In the genomic region with DNA sequence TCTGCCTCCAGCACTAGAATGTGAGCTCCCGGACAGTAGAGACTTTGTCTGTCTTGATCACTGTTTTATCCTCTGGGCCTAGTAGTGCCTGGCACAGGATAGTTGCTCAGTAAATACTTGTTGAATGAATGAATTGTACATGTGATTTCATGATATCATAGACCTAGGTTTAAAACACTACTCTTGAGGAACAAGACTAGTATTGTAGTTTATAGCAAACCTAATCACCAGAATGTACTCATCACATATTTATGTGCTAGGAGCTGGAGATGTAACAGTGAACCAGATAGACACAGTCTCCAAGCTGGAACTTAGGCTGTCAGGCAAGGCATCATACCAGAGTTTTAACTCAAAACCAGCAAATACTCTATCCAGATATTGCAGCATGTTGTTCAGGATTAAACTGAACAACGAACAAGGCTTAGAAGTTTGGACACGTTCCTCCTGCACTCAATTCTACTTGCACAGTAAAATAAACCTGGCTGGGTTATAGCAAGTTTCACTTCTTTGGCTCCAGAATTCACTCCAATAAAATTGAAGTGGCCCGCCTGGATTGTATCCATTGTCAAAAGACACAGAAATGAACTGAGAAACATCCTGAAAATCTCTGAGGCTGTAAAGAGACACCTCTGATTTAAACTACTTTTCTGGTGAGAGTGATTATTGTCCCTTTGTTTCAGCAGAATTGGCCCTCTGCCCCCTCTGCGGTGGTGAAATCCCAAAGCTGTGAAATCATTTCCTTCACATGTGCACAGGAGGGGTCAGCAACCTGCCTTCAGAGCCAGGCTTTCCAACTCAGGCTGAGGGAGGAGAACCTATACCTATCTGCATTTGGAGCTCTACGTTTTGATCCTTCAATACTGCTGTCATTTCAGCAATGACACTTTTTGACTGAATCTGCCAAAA, we compare ENCODE assay signal across 8 cellular contexts. TPM values are rescaled to one million over a fixed set of nuclear protein-coding genes. Genes with fewer than 3 reads are reported as not detected.
A peak's percentile ranks its signal among the peaks of the same experiment; 100 is the strongest.
DNase-seq lines count a peak whose midpoint lies in the region; ATAC-seq, FAIRE-seq and TF ChIP-seq lines count a peak whose summit lies in the region.
"Had no signal": no experiment of that assay in that cellular context is flagged by ENCODE, and none has a peak within 500 bp of the region (broad histone marks: within the 10 kb centered on the region; RNA-seq: fewer than 3 reads in every experiment).

No MANE protein-coding gene starts in this region.

- H3K4me1 ChIP-seq in thyroid gland: peaks cover 35 to 56% of the 10 kb centered on the region in 2 donors
- H3K4me1 ChIP-seq: HAP-1 had no signal

- FAIRE-seq in bronchial epithelial cell (lab: Jason Lieb, UNC): no peak

- H3K4me3 ChIP-seq in bronchial epithelial cell (ENCODE audit: low read depth, low read length): no peak overlapping the region
- no peak overlapping the region for H3K4me3 ChIP-seq in thyroid gland (replicated peaks in 1 of 3)
- H3K4me3 ChIP-seq: HAP-1 had no signal

- H3K27ac ChIP-seq in thyroid gland: peak overlapping the region; percentile 74 to 91 (median 79)

- H3K4me1 Mint-ChIP-seq in stimulated activated naive CD8-positive, alpha-beta T cell treated with anti-CD3 and anti-CD28 coated beads, Interleukin-15, amount 100 ng/mL, for 72 hours: peaks cover 92% of the 10 kb centered on the region

- TF ChIP-seq POLR2A in thyroid gland (IDR thresholded peaks at IDR 0.05): no peak

- H3K36me3 ChIP-seq in bronchial epithelial cell (ENCODE audit: control insufficient read depth, insufficient read depth, low read length): no peaks in the 10 kb centered on the region
- no peaks in the 10 kb centered on the region for H3K36me3 ChIP-seq in thyroid gland
- H3K36me3 ChIP-seq: HAP-1 had no signal

- WGBS in thyroid gland, 2 donors: 37 to 41% methylated on average over 6 of the region's 6 CpGs

- H3K27ac Mint-ChIP-seq in stimulated activated naive CD8-positive, alpha-beta T cell treated with anti-CD3 and anti-CD28 coated beads, Interleukin-15, amount 100 ng/mL, for 72 hours: peak overlapping the region in 1 of 2 donors; percentile 74

- H3K27me3 ChIP-seq in bronchial epithelial cell (ENCODE audit: control insufficient read depth, insufficient read depth, low read length) (no peaks in the 10 kb centered on the region), thyroid gland (no peaks in the 10 kb centered on the region)

- TF ChIP-seq CTCF in bronchial epithelial cell (IDR thresholded peaks at IDR 0.05; ENCODE audit: insufficient read depth, low read length, severe bottlenecking) (no peak), thyroid gland (IDR thresholded peaks at IDR 0.05) (no peak)

- intact Hi-C loops in thyroid gland (cut with DNase I): no loop called here

- peak overlapping the region in 1 of 2 donors; percentile 29 for H3K4me3 Mint-ChIP-seq in stimulated activated naive CD8-positive, alpha-beta T cell treated with anti-CD3 and anti-CD28 coated beads, Interleukin-15, amount 100 ng/mL, for 72 hours

- DNase-seq in LHCN-M2 (ENCODE audit: low read depth) (peak; percentile 60), bronchial epithelial cell (ENCODE audit: low read depth) (peak; percentile 55), kidney tubule cell (ENCODE audit: low spot score) (peak; percentile 74), thyroid gland (peak; percentile 61 to 65), NCI-H2107 (lab: John Stamatoyannopoulos, UW) (no peak), DMS153 treated with DMSO at 0.1 percent for 48 hours (lab: John Stamatoyannopoulos, UW; ENCODE audit: unreplicated experiment) (no peak)
- no peak for DNase-seq in stimulated activated naive CD8-positive, alpha-beta T cell treated with anti-CD3 and anti-CD28 coated beads, Interleukin-15, amount 100 ng/mL, for 72 hours

- ATAC-seq in stimulated activated naive CD8-positive, alpha-beta T cell treated with anti-CD3 and anti-CD28 coated beads, Interleukin-15, amount 100 ng/mL, for 72 hours: no peak

- H3K9me3 Mint-ChIP-seq in stimulated activated naive CD8-positive, alpha-beta T cell treated with anti-CD3 and anti-CD28 coated beads, Interleukin-15, amount 100 ng/mL, for 72 hours: peaks cover 0 to 6% of the 10 kb centered on the region in 2 donors

- no peaks in the 10 kb centered on the region for H3K9me3 ChIP-seq in thyroid gland
- H3K9me3 ChIP-seq: HAP-1 had no signal

- H3K27me3 Mint-ChIP-seq in stimulated activated naive CD8-positive, alpha-beta T cell treated with anti-CD3 and anti-CD28 coated beads, Interleukin-15, amount 100 ng/mL, for 72 hours: no peaks in the 10 kb centered on the region

RNA-seq across cellular contexts. Expression of gene GAB3, which starts 23.2 kb away (rescaled TPM):
- total RNA-seq in LHCN-M2 (2014; rRNA removed) (2.4 and 12.5 TPM in 2 replicates), bronchial epithelial cell (under 0.01 and 0.13 TPM in 2 replicates), thyroid gland (10 to 100 TPM in 1 of 4 donors, 1 to 10 TPM in 3; 5.8 to 10.2 (median 8.1) TPM)
- 1.9 TPM for polyA plus RNA-seq in LHCN-M2 (2012)

RNA-seq across cellular contexts. Expression of gene DKC1, which starts 35.0 kb away (rescaled TPM):
- total RNA-seq in LHCN-M2 (2014; rRNA removed): 40.5 and 46.2 TPM in 2 replicates
- 33.2 TPM for polyA plus RNA-seq in LHCN-M2 (2012)
- 62.1 and 91.1 TPM in 2 replicates for total RNA-seq in bronchial epithelial cell
- 10 to 100 TPM; 33.8 to 41.5 (median 35.2) TPM for total RNA-seq in thyroid gland

Comparison
In these comparisons a context has a peak if more than half of its experiments do, and no peak if none do; other contexts are left out.
1. DNase-seq: peak in LHCN-M2 (single experiment), bronchial epithelial cell (single experiment), kidney tubule cell (single experiment) and thyroid gland (2 of 2); none in NCI-H2107 (single experiment), DMS153 treated with DMSO at 0.1 percent for 48 hours (single experiment) and stimulated activated naive CD8-positive, alpha-beta T cell treated with anti-CD3 and anti-CD28 coated beads, Interleukin-15, amount 100 ng/mL, for 72 hours (0 of 2).